Comparison of ENCODE assay signal across 18 cellular contexts in genomic region chr9:120724757-120725156, GRCh38. TPM values are rescaled to one million over a fixed set of nuclear protein-coding genes. Genes with fewer than 3 reads are reported as not detected.
DNase-seq lines count a peak whose midpoint lies in the region; ATAC-seq, FAIRE-seq and TF ChIP-seq lines count a peak whose summit lies in the region.
"Had no signal": no experiment of that assay in that cellular context is flagged by ENCODE, and none has a peak within 500 bp of the region (broad histone marks: within the 10 kb centered on the region; RNA-seq: fewer than 3 reads in every experiment).

No MANE protein-coding gene starts in this region.

- BruUV-seq in K562 (replicated peaks; lab: Mats Ljungman, UMichigan), result no TSS peak

- intact Hi-C loops in K562 (cut with micrococcal nuclease), result no loop called here
- intact Hi-C loops in lower lobe of right lung (cut with DNase I), result no loop called here
- intact Hi-C loops in thyroid gland (cut with DNase I), result no loop called here
- intact Hi-C loops in right lobe of liver (cut with DNase I), result no loop called here

- H3K36me3 ChIP-seq in K562 (ENCODE audit: control insufficient read depth, insufficient read depth, low read length), result no peaks in the 10 kb centered on the region
- H3K36me3 ChIP-seq in lower lobe of right lung, result no peaks in the 10 kb centered on the region
- no peaks in the 10 kb centered on the region for H3K36me3 ChIP-seq in thyroid gland
- H3K36me3 ChIP-seq in right lobe of liver, result no peaks in the 10 kb centered on the region
- H3K36me3 ChIP-seq: BLaER1 treated with 17β-estradiol and CSF1 and Interleukin-3, amounts not matched to agents 10 nM and 100 nM had no signal

- POLR2A ChIA-PET in K562 (lab: Yijun Ruan, JAX), result no interaction called here

- no peak overlapping the region for H3K4me3 ChIP-seq in K562
- no peak overlapping the region for H3K4me3 ChIP-seq in lower lobe of right lung
- H3K4me3 ChIP-seq in thyroid gland (replicated peaks in 1 of 3), result no peak overlapping the region
- no peak overlapping the region for H3K4me3 ChIP-seq in right lobe of liver
- H3K4me3 ChIP-seq: BLaER1 treated with 17β-estradiol and CSF1 and Interleukin-3, amounts not matched to agents 10 nM and 100 nM; GM12878 had no signal

- WGBS in K562 (ENCODE audit: insufficient coverage, low coverage, missing lambda C conversion rate), result 20% methylated on average over 1 of the region's 1 CpG
- WGBS in thyroid gland, 2 donors, result 64 to 79% methylated on average over 1 of the region's 1 CpG
- WGBS in right lobe of liver (ENCODE audit: insufficient coverage, low coverage, low lambda C conversion rate, missing lambda C conversion rate), result 88% methylated on average over 1 of the region's 1 CpG

- in situ Hi-C loops in K562 (cut with MboI), result no loop called here

- H3K9me3 ChIP-seq in K562 (replicated peaks; ENCODE audit: control insufficient read depth, insufficient read depth, low read depth, low read length) (no peaks in the 10 kb centered on the region), lower lobe of right lung (no peaks in the 10 kb centered on the region), thyroid gland (no peaks in the 10 kb centered on the region), right lobe of liver (no peaks in the 10 kb centered on the region)
- H3K9me3 ChIP-seq: BLaER1 treated with 17β-estradiol and CSF1 and Interleukin-3, amounts not matched to agents 10 nM and 100 nM had no signal

- TF ChIP-seq RAD21 in K562 (CRISPR knock-in tag; conservative IDR thresholded peaks at IDR 0.05 in 1 of 2, IDR thresholded peaks at IDR 0.05 in 1 of 2), result no peak

- peak; percentile 32 for FAIRE-seq in K562 (lab: Jason Lieb, UNC)
- FAIRE-seq: GM12878, HTR-8/SVneo had no signal

- H2AFZ ChIP-seq in K562 (ENCODE audit: low read depth, low read length), result no peak overlapping the region

- CTCF ChIA-PET in K562 (lab: Yijun Ruan, JAX; ENCODE audit: low intra/inter-chr PET ratio), result no interaction called here

- H3K4me1 ChIP-seq in K562 (replicated peaks in 1 of 2; ENCODE audit: control insufficient read depth in 2 of 2, insufficient read depth in 2 of 2, low read length in 2 of 2), result peaks cover 0 to 7% of the 10 kb centered on the region in 2 experiments; a peak in 4 of 5 replicates
- H3K4me1 ChIP-seq in lower lobe of right lung, result peaks cover 13% of the 10 kb centered on the region
- H3K4me1 ChIP-seq in thyroid gland, result peaks cover 15 to 30% of the 10 kb centered on the region in 2 donors
- peaks cover 0 to 8% (median 2%) of the 10 kb centered on the region in 4 donors for H3K4me1 ChIP-seq in right lobe of liver

- no peaks in the 10 kb centered on the region for H3K9me1 ChIP-seq in K562 (ENCODE audit: control insufficient read depth, insufficient read depth, low read length)

- no peaks in the 10 kb centered on the region for H3K27me3 ChIP-seq in K562 (ENCODE audit: control insufficient read depth in 2 of 2, insufficient read depth in 2 of 2, low read length in 2 of 2)
- H3K27me3 ChIP-seq in lower lobe of right lung (ENCODE audit: low read depth), result no peaks in the 10 kb centered on the region
- H3K27me3 ChIP-seq in thyroid gland, result no peaks in the 10 kb centered on the region
- H3K27me3 ChIP-seq in right lobe of liver, result no peaks in the 10 kb centered on the region
- H3K27me3 ChIP-seq: BLaER1 treated with 17β-estradiol and CSF1 and Interleukin-3, amounts not matched to agents 10 nM and 100 nM had no signal

- TF ChIP-seq EP300 in K562 (IDR thresholded peaks at IDR 0.05; ENCODE audit: low read length), result no peak

- H3K9ac ChIP-seq in K562 (ENCODE audit: insufficient read depth in 1 of 2, low read depth in 2 of 2, low read length in 2 of 2), result no peak overlapping the region
- H3K9ac ChIP-seq: BLaER1 treated with 17β-estradiol and CSF1 and Interleukin-3, amounts not matched to agents 10 nM and 100 nM had no signal

- no peaks in the 10 kb centered on the region for H3K79me2 ChIP-seq in K562 (ENCODE audit: control insufficient read depth, insufficient read depth, low read length)

- no peak overlapping the region for H3K4me2 ChIP-seq in K562 (ENCODE audit: insufficient read depth, low read length)
- H3K4me2 ChIP-seq: BLaER1 treated with 17β-estradiol and CSF1 and Interleukin-3, amounts not matched to agents 10 nM and 100 nM had no signal

- TF ChIP-seq CTCF in K562 (IDR thresholded peaks at IDR 0.05 in 2 of 3, conservative IDR thresholded peaks at IDR 0.05 in 1 of 3; ENCODE audit: insufficient read depth in 2 of 3, low read depth in 1 of 3, low read length in 3 of 3) (no peak), lower lobe of right lung (IDR thresholded peaks at IDR 0.05) (no peak), thyroid gland (IDR thresholded peaks at IDR 0.05) (no peak), right lobe of liver (IDR thresholded peaks at IDR 0.05) (no peak)

- no peak for ATAC-seq in K562
- peak; percentile 77 to 87 for ATAC-seq in lower lobe of right lung
- ATAC-seq in right lobe of liver, result no peak
- ATAC-seq in HG03097 (IDR thresholded peaks at IDR 0.05; ENCODE audit: low FRiP score, unreplicated experiment), result no peak
- ATAC-seq: CD8-positive, alpha-beta T cell; GM12878; HCT116 had no signal

- no peak for DNase-seq in K562 (ENCODE audit: extremely low read depth in 1 of 4, low spot score in 3 of 4)
- DNase-seq in lower lobe of right lung, result no peak
- DNase-seq in thyroid gland, result peak in 1 of 2 donors; percentile 17
- DNase-seq in right lobe of liver, result no peak
- DNase-seq in hepatic stellate cell (ENCODE audit: low spot score), result no peak
- DNase-seq: Calu3; CD8-positive, alpha-beta T cell; DMS53; DND-41; EL; GOT3; H7; HFFc6 had no signal

- H3K27ac ChIP-seq in K562 (ENCODE audit: extremely low read depth, low read depth, low read length), result no peak overlapping the region
- H3K27ac ChIP-seq in lower lobe of right lung, result peak overlapping the region; percentile 26
- peak overlapping the region in 2 of 3 donors; percentile 64 to 77 for H3K27ac ChIP-seq in thyroid gland
- no peak overlapping the region for H3K27ac ChIP-seq in right lobe of liver
- H3K27ac ChIP-seq: BLaER1 treated with 17β-estradiol and CSF1 and Interleukin-3, amounts not matched to agents 10 nM and 100 nM had no signal

- TF ChIP-seq POLR2A in K562 (conservative IDR thresholded peaks at IDR 0.05) (no peak), thyroid gland (IDR thresholded peaks at IDR 0.05) (no peak), right lobe of liver (IDR thresholded peaks at IDR 0.05) (no peak)

- H4K20me1 ChIP-seq in K562 (replicated peaks; ENCODE audit: control insufficient read depth, insufficient read depth, low read length), result no peaks in the 10 kb centered on the region
- H4K20me1 ChIP-seq: BLaER1 treated with 17β-estradiol and CSF1 and Interleukin-3, amounts not matched to agents 10 nM and 100 nM had no signal

TF ChIP-seq in K562, 482 proteins besides CTCF, POLR2A, EP300 and RAD21 (continues in another document):
- TF ChIP-seq DACH1 (IDR thresholded peaks at IDR 0.05; ENCODE audit: partially characterized antibody), result no peak
- no peak for TF ChIP-seq BRF2 (IDR thresholded peaks at IDR 0.05; ENCODE audit: borderline replicate concordance, insufficient read depth, insufficient read length)
- TF ChIP-seq ZNF408 (CRISPR knock-in tag; IDR thresholded peaks at IDR 0.05; ENCODE audit: low read depth), result no peak
- no peak for TF ChIP-seq NFE2 (IDR thresholded peaks at IDR 0.05; ENCODE audit: low read depth)
- no peak for TF ChIP-seq ESRRB (CRISPR knock-in tag; IDR thresholded peaks at IDR 0.05; ENCODE audit: borderline replicate concordance)
- TF ChIP-seq CC2D1A (IDR thresholded peaks at IDR 0.05), result no peak
- no peak for TF ChIP-seq MYC (IDR thresholded peaks at IDR 0.05; ENCODE audit: low read depth, low read length)
- TF ChIP-seq MYC (CRISPR knock-in tag; IDR thresholded peaks at IDR 0.05; ENCODE audit: borderline replicate concordance, low read depth), result no peak
- TF ChIP-seq POLR3G (IDR thresholded peaks at IDR 0.05; ENCODE audit: extremely low read depth, insufficient read length, insufficient replicate concordance), result no peak
- no peak for TF ChIP-seq CREBBP (IDR thresholded peaks at IDR 0.05; ENCODE audit: low read depth, low read length)
- no peak for TF ChIP-seq ZBTB1 (CRISPR knock-in tag; IDR thresholded peaks at IDR 0.05; ENCODE audit: borderline replicate concordance, low read depth)
- no peak for TF ChIP-seq SNAPC5 (CRISPR knock-in tag; IDR thresholded peaks at IDR 0.05)

RNA-seq across cellular contexts. Expression of gene MEGF9, which starts 10.5 kb away (rescaled TPM):
- total RNA-seq in K562 (2011; cell fraction: chromatin; rRNA removed; ENCODE audit: low replicate concordance), result 2.3 and 4.4 TPM in 2 replicates
- total RNA-seq in K562 (2011; cell fraction: nucleolus; rRNA removed), result 2.2 and 3.2 TPM in 2 replicates
- total RNA-seq in K562 (2011; cell fraction: nucleoplasm; rRNA removed), result 5.2 and 10.3 TPM in 2 replicates
- total RNA-seq in K562 (2014; rRNA removed) (3.3 and 3.7 TPM in 2 replicates), K562 (2014; rRNA removed; fragmentation: Illumina TruSeq; extraction: Trizol) (5.7 and 5.8 TPM in 2 replicates), K562 (2015; rRNA removed; fragmentation: Illumina TruSeq; extraction: Trizol) (4.3 TPM in 2 replicates), K562 (2021) (5.2 TPM in 2 replicates), lower lobe of right lung (71.1 TPM), thyroid gland (100 to 1,000 TPM in 3 of 4 donors, 10 to 100 TPM in 1; 65.2 to 194 (median 138) TPM), right lobe of liver (10 to 100 TPM; 26.8 to 49.0 (median 38.2) TPM)
- polyA plus RNA-seq in K562 (2011; rRNA removed) (2.5 and 3.8 TPM in 2 replicates), K562 (2014; fragmentation: Illumina TruSeq; extraction: Trizol) (5.6 and 6.2 TPM in 2 replicates), K562 (2014; fragmentation: Nextera tagmentation; extraction: Ambion mirVana) (1 to 10 TPM; 2.1 to 2.3 TPM), K562 (2014; rRNA removed) (3.5 TPM in 2 replicates)
- 1.4 and 1.9 TPM in 2 replicates for polyA plus RNA-seq in K562 (2011; cell fraction: cytosol; rRNA removed)
- 0.86 and 0.88 TPM in 2 replicates for polyA plus RNA-seq in K562 (2011; cell fraction: nucleus; rRNA removed)
- polyA plus RNA-seq in K562 (2012), result 4.4 and 5.3 TPM in 2 replicates
- polyA minus RNA-seq in K562 (2011; rRNA and poly(A)+ RNA removed), result 4.6 and 5.8 TPM in 2 replicates
- 3.9 and 4.0 TPM in 2 replicates for polyA minus RNA-seq in K562 (2011; cell fraction: cytosol; rRNA and poly(A)+ RNA removed)
- polyA minus RNA-seq in K562 (2011; cell fraction: nucleus; rRNA and poly(A)+ RNA removed), result 0.81 and 1.1 TPM in 2 replicates

Comparison
In these comparisons a context has a peak if more than half of its experiments do, and no peak if none do; other contexts are left out.
1. ATAC-seq: peak in lower lobe of right lung (2 of 2); none in K562 (single experiment), right lobe of liver (0 of 4) and HG03097 (single experiment).
2. H3K27ac ChIP-seq: peak in lower lobe of right lung (single experiment) and thyroid gland (2 of 3); none in K562 (single experiment) and right lobe of liver (0 of 3).